In genomic region chr11:9777525-9777924, GRCh38 we compare ENCODE assay signal across 1 cellular context.
TF ChIP-seq lines count a peak whose summit lies in the region.

No MANE protein-coding gene starts in this region.

TF ChIP-seq in IMR-90, 13 proteins besides CTCF, POLR2A, EP300 and RAD21 (continued from another document):
- TF ChIP-seq RFX5 (IDR thresholded peaks at IDR 0.05; ENCODE audit: low read depth, low read length) (no peak), MAFK (IDR thresholded peaks at IDR 0.05; ENCODE audit: low read depth, low read length) (no peak)
